In the genomic region with DNA sequence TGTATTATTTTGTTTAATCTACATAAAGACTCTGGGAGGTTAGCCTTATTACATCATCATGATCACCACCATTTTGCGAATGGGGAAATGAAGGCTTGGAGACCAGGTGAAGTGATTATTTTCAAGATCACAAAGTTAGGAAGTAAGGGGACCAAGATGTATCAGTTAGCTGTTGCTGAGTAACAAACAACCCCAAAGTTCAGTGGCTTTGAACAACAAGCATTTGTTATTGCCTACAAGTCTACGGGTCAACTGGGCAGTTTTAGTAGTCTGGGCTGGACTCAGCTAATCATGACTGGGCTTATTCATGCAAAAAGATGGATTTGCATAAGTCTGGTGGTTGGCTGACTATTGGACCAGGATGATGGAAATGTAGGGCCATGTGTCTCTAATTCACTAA, we compare ENCODE assay signal across 7 cellular contexts.
"Had no signal": no experiment of that assay in that cellular context is flagged by ENCODE, and none has a peak within 500 bp of the region (broad histone marks: within the 10 kb centered on the region; RNA-seq: fewer than 3 reads in every experiment).

No MANE protein-coding gene starts in this region.

- H3K36me3 ChIP-seq: HAP-1 had no signal

- H3K4me1 ChIP-seq: HAP-1 had no signal

- FAIRE-seq: HTR-8/SVneo had no signal

- H3K4me3 ChIP-seq: GM23248, HAP-1 had no signal

- H3K9me3 ChIP-seq: HAP-1 had no signal

- H3K27ac ChIP-seq: GM23248 had no signal

- DNase-seq: GM23248, GOT3, H7, KG1 had no signal

- ATAC-seq: HCT116 had no signal

- H2AFZ ChIP-seq: GM23248 had no signal

- H3K9ac ChIP-seq: GM23248 had no signal
